In the genomic region with DNA sequence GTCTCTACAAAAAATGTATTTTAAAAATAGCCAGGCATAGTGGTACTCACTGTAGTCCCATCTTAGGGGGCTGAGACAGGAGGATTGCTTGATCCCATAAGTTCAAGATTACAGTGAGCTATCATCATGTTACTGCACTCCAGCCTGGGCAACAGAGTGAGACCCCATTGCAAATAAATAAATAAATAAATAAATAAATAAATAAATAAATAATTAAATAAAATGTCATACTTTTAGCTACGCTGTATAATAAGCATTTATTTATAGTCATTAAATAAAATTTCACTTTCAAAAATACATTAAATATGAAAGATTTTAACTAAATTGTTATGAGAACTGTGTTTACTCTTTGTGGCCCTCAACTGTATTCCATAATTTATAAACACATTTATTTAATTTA, we compare ENCODE assay signal across 29 cellular contexts.
"Had no signal": no experiment of that assay in that cellular context is flagged by ENCODE, and none has a peak within 500 bp of the region (broad histone marks: within the 10 kb centered on the region; RNA-seq: fewer than 3 reads in every experiment).

No MANE protein-coding gene starts in this region.

- H3K4me1 ChIP-seq: neural progenitor cell, parathyroid adenoma, psoas muscle, right lobe of liver, sigmoid colon, stomach, thyroid gland, tibial nerve, upper lobe of left lung, vagina had no signal

- FAIRE-seq: small intestine, urothelium cell line had no signal

- H3K9me3 ChIP-seq: ovary, psoas muscle, right lobe of liver, thoracic aorta, thyroid gland, upper lobe of left lung, vagina had no signal

- H3K27ac Mint-ChIP-seq: natural killer cell; nephron; neural progenitor cell; progenitor cell of endocrine pancreas; stimulated activated effector memory CD8-positive, alpha-beta T cell treated with anti-CD3 and anti-CD28 coated beads, Interleukin-12 subunit alpha, Interleukin-12 subunit beta, amount 100 ng/mL, for 72 hours; stimulated activated naive B cell treated with anti-CD40 and anti-IgM and Interleukin-4, amounts not matched to agents 10 μg/mL and 1 μg/mL and 100 μg/mL, for 72 hours; stimulated activated naive CD8-positive, alpha-beta T cell treated with anti-CD3 and anti-CD28 coated beads, Interleukin-15, Interleukin-2, amounts not matched to agents 100 ng/mL and 50 ng/mL, for 24 hours had no signal

- H3K4me1 Mint-ChIP-seq: natural killer cell; nephron; neural progenitor cell; stimulated activated effector memory CD8-positive, alpha-beta T cell treated with anti-CD3 and anti-CD28 coated beads, Interleukin-12 subunit alpha, Interleukin-12 subunit beta, amount 100 ng/mL, for 72 hours; stimulated activated naive B cell treated with anti-CD40 and anti-IgM and Interleukin-4, amounts not matched to agents 10 μg/mL and 1 μg/mL and 100 μg/mL, for 72 hours had no signal

- H3K4me2 ChIP-seq: neural progenitor cell had no signal

- ATAC-seq: natural killer cell; psoas muscle; right cardiac atrium; right lobe of liver; stimulated activated effector memory CD8-positive, alpha-beta T cell treated with anti-CD3 and anti-CD28 coated beads, Interleukin-12 subunit alpha, Interleukin-12 subunit beta, amount 100 ng/mL, for 72 hours; stimulated activated naive B cell treated with anti-CD40 and anti-IgM and Interleukin-4, amounts not matched to agents 10 μg/mL and 1 μg/mL and 100 μg/mL, for 72 hours had no signal

- H3K4me3 ChIP-seq: neural progenitor cell, ovary, psoas muscle, right lobe of liver, sigmoid colon, stomach, thoracic aorta, thyroid gland, tibial nerve, upper lobe of left lung, vagina had no signal

- H3K27ac ChIP-seq: neural progenitor cell, ovary, parathyroid adenoma, psoas muscle, right lobe of liver, sigmoid colon, stomach, thoracic aorta, thyroid gland, tibial nerve, upper lobe of left lung, vagina had no signal

- DNase-seq: natural killer cell; occipital lobe; ovary; posterior cingulate gyrus; psoas muscle; right cardiac atrium; right lobe of liver; sigmoid colon; small intestine; stimulated activated CD4-positive, alpha-beta T cell treated with anti-CD3 and anti-CD28 coated beads, Interleukin-15, amount 100 ng/mL, for 24 hours; stimulated activated CD4-positive, alpha-beta T cell treated with anti-CD3 and anti-CD28 coated beads, Interleukin-2, amount 100 ng/mL, for 24 hours; stimulated activated CD4-positive, alpha-beta T cell treated with anti-CD3 and anti-CD28 coated beads, Interleukin-2, amount 100 ng/mL, for 48 hours; stimulated activated CD4-positive, alpha-beta T cell treated with anti-CD3 and anti-CD28 coated beads, Interleukin-4, amount 100 ng/mL, for 24 hours; stimulated activated naive B cell treated with anti-CD40 and anti-IgM and Interleukin-4, amounts not matched to agents 10 μg/mL and 1 μg/mL and 100 μg/mL, for 72 hours; stimulated activated naive CD4-positive, alpha-beta T cell treated with Interleukin-2 at 50 U/mL for 16 hours; stomach; thyroid gland; trophoblast cell; upper lobe of left lung had no signal

- H3K4me3 Mint-ChIP-seq: natural killer cell; nephron; neural progenitor cell; stimulated activated effector memory CD8-positive, alpha-beta T cell treated with anti-CD3 and anti-CD28 coated beads, Interleukin-12 subunit alpha, Interleukin-12 subunit beta, amount 100 ng/mL, for 72 hours; stimulated activated naive B cell treated with anti-CD40 and anti-IgM and Interleukin-4, amounts not matched to agents 10 μg/mL and 1 μg/mL and 100 μg/mL, for 72 hours; stimulated activated naive CD8-positive, alpha-beta T cell treated with anti-CD3 and anti-CD28 coated beads, Interleukin-15, Interleukin-2, amounts not matched to agents 100 ng/mL and 50 ng/mL, for 24 hours had no signal

- H3K36me3 Mint-ChIP-seq: natural killer cell; neural progenitor cell; stimulated activated effector memory CD8-positive, alpha-beta T cell treated with anti-CD3 and anti-CD28 coated beads, Interleukin-12 subunit alpha, Interleukin-12 subunit beta, amount 100 ng/mL, for 72 hours; stimulated activated naive B cell treated with anti-CD40 and anti-IgM and Interleukin-4, amounts not matched to agents 10 μg/mL and 1 μg/mL and 100 μg/mL, for 72 hours had no signal

- H3K27me3 Mint-ChIP-seq: progenitor cell of endocrine pancreas; stimulated activated naive B cell treated with anti-CD40 and anti-IgM and Interleukin-4, amounts not matched to agents 10 μg/mL and 1 μg/mL and 100 μg/mL, for 72 hours; stimulated activated naive CD8-positive, alpha-beta T cell treated with anti-CD3 and anti-CD28 coated beads, Interleukin-15, Interleukin-2, amounts not matched to agents 100 ng/mL and 50 ng/mL, for 24 hours had no signal
